In the genomic region with DNA sequence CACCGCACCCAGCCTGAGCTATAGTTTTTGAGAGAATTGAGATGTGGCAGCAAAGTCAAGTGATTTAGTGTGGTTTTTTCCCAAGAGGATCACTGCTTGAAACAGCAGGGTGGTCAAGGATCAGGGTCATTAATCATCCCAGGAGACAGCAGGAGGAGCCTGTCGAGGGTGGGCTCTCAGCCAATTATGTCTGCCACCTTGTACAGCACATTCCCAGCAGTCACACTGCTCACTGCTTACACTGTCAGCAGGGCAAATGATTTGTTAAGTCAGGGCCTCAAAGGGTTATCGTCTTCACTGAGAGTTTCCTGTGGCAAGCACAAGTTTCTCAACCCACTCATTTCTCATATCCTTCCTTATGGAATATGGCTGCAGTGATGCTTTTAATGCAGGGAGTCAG, we compare ENCODE assay signal across 22 cellular contexts. TPM values are rescaled to one million over a fixed set of nuclear protein-coding genes. Genes with fewer than 3 reads are reported as not detected.
DNase-seq lines count a peak whose midpoint lies in the region; ATAC-seq and TF ChIP-seq lines count a peak whose summit lies in the region.
"Had no signal": no experiment of that assay in that cellular context is flagged by ENCODE, and none has a peak within 500 bp of the region (broad histone marks: within the 10 kb centered on the region; RNA-seq: fewer than 3 reads in every experiment).

No MANE protein-coding gene starts in this region.

- DNase-seq in HEK293T (ENCODE audit: extremely low spot score) (no peak), NCI-H82 treated with DMSO at 0.1 percent for 48 hours (lab: John Stamatoyannopoulos, UW; ENCODE audit: unreplicated experiment) (peak; percentile 65), fibroblast of the aortic adventitia (ENCODE audit: low read depth) (peak; percentile 12), nephron progenitor cell (peak; percentile 42), NCI-H187 treated with DMSO at 0.1 percent for 48 hours (lab: John Stamatoyannopoulos, UW) (no peak), anterior cingulate cortex (lab: John Stamatoyannopoulos, UW) (no peak)
- DNase-seq: activated CD4-positive, alpha-beta T cell treated with anti-CD3 and anti-CD28 coated beads for 4 hours; activated CD8-positive, alpha-beta memory T cell treated with anti-CD3 and anti-CD28 coated beads for 24 hours; activated effector memory CD4-positive, alpha-beta T cell treated with anti-CD3 and anti-CD28 coated beads, Interleukin-2, amount 50 U/mL, for 16 hours; activated naive CD8-positive, alpha-beta T cell treated with anti-CD3 and anti-CD28 coated beads for 36 hours; CD4-positive, CD25-positive, alpha-beta regulatory T cell; cerebellar nuclear complex; foreskin fibroblast; NCI-H1930; NCI-H2227 treated with DMSO at 0.1 percent for 48 hours; NCI-H774; stimulated activated naive CD4-positive, alpha-beta T cell treated with Interleukin-2 at 50 U/mL for 16 hours had no signal

- no peak for ATAC-seq in GM18505 (IDR thresholded peaks at IDR 0.05; ENCODE audit: unreplicated experiment)
- ATAC-seq: left lobe of liver, Right ventricle myocardium inferior had no signal

- H3K9me3 Mint-ChIP-seq in nephron progenitor cell = no peaks in the 10 kb centered on the region
- H3K9me3 Mint-ChIP-seq: activated naive CD8-positive, alpha-beta T cell treated with anti-CD3 and anti-CD28 coated beads for 36 hours; CD4-positive, CD25-positive, alpha-beta regulatory T cell; memory B cell had no signal

- H3K27ac Mint-ChIP-seq in nephron progenitor cell = no peak overlapping the region
- H3K27ac Mint-ChIP-seq: activated naive CD8-positive, alpha-beta T cell treated with anti-CD3 and anti-CD28 coated beads for 36 hours; CD4-positive, CD25-positive, alpha-beta regulatory T cell; memory B cell had no signal

- peaks cover 6% of the 10 kb centered on the region for H3K4me1 Mint-ChIP-seq in nephron progenitor cell
- H3K4me1 Mint-ChIP-seq: activated naive CD8-positive, alpha-beta T cell treated with anti-CD3 and anti-CD28 coated beads for 36 hours; CD4-positive, CD25-positive, alpha-beta regulatory T cell; memory B cell had no signal

- TF ChIP-seq POLR2A in GM18505 (IDR thresholded peaks at IDR 0.05; ENCODE audit: borderline replicate concordance, extremely low read depth, insufficient read depth, insufficient read length) = no peak

- no peak overlapping the region for H3K4me3 Mint-ChIP-seq in nephron progenitor cell
- H3K4me3 Mint-ChIP-seq: activated naive CD8-positive, alpha-beta T cell treated with anti-CD3 and anti-CD28 coated beads for 36 hours; CD4-positive, CD25-positive, alpha-beta regulatory T cell; memory B cell had no signal

- H3K4me3 ChIP-seq in fibroblast of the aortic adventitia (ENCODE audit: low read depth, low read length) = no peak overlapping the region

- CTCF ChIA-PET in HEK293T (lab: Yijun Ruan, JAX) = interaction anchor here (0.6 to 0.7 kb wide), 2 partner anchors 20 to 381 kb away, joined by 4 to 5 read pairs; no protein-coding TSS in a partner anchor

- TF ChIP-seq CTCF in fibroblast of the aortic adventitia (IDR thresholded peaks at IDR 0.05; ENCODE audit: insufficient read depth, low read length) (no peak), nephron progenitor cell (IDR thresholded peaks at IDR 0.05) (no peak)

- no peaks in the 10 kb centered on the region for H3K27me3 Mint-ChIP-seq in nephron progenitor cell (ENCODE audit: low read depth, poor library complexity)
- H3K27me3 Mint-ChIP-seq: activated naive CD8-positive, alpha-beta T cell treated with anti-CD3 and anti-CD28 coated beads for 36 hours; CD4-positive, CD25-positive, alpha-beta regulatory T cell; memory B cell had no signal

- POLR2A ChIA-PET in HEK293T (lab: Yijun Ruan, JAX) = no interaction called here

- H3K36me3 Mint-ChIP-seq in nephron progenitor cell (ENCODE audit: low read depth) = peaks cover 77% of the 10 kb centered on the region

TF ChIP-seq in HEK293T, 16 proteins besides CTCF, POLR2A, EP300 and RAD21:
- TF ChIP-seq FOXM1 (IDR thresholded peaks at IDR 0.05; ENCODE audit: borderline replicate concordance) (no peak), SP1 (IDR thresholded peaks at IDR 0.05) (no peak), SUZ12 (IDR thresholded peaks at IDR 0.05) (no peak)
- TF ChIP-seq, protein P1, sequence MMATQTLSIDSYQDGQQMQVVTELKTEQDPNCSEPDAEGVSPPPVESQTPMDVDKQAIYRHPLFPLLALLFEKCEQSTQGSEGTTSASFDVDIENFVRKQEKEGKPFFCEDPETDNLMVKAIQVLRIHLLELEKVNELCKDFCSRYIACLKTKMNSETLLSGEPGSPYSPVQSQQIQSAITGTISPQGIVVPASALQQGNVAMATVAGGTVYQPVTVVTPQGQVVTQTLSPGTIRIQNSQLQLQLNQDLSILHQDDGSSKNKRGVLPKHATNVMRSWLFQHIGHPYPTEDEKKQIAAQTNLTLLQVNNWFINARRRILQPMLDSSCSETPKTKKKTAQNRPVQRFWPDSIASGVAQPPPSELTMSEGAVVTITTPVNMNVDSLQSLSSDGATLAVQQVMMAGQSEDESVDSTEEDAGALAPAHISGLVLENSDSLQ (IDR thresholded peaks at IDR 0.05) = peak; percentile 79

RNA-seq across cellular contexts. Expression of a gene that starts 13.2 kb away (rescaled TPM):
- total RNA-seq in fibroblast of the aortic adventitia (ENCODE audit: low replicate concordance) = 37.0 and 42.4 TPM in 2 replicates

RNA-seq across cellular contexts. Expression of a gene that starts 22.1 kb away (rescaled TPM):
- total RNA-seq in fibroblast of the aortic adventitia (ENCODE audit: low replicate concordance) = 12.3 and 29.1 TPM in 2 replicates

RNA-seq across cellular contexts. Expression of a gene that starts 22.2 kb away (rescaled TPM):
- total RNA-seq in fibroblast of the aortic adventitia (ENCODE audit: low replicate concordance) = 11.3 and 29.7 TPM in 2 replicates
- total RNA-seq: H1 had no signal

RNA-seq across cellular contexts. Expression of a gene that starts 26.9 kb away (rescaled TPM):
- total RNA-seq in fibroblast of the aortic adventitia (ENCODE audit: low replicate concordance) = 6.4 and 17.9 TPM in 2 replicates
- total RNA-seq: H1 had no signal

RNA-seq across cellular contexts. Expression of a gene that starts 27.9 kb away (rescaled TPM):
- 2.9 and 15.9 TPM in 2 replicates for total RNA-seq in fibroblast of the aortic adventitia (ENCODE audit: low replicate concordance)

Comparison
In these comparisons a context has a peak if more than half of its experiments do, and no peak if none do; other contexts are left out.
1. DNase-seq: peak in NCI-H82 treated with DMSO at 0.1 percent for 48 hours (single experiment), fibroblast of the aortic adventitia (single experiment) and nephron progenitor cell (single experiment); none in HEK293T (single experiment), NCI-H187 treated with DMSO at 0.1 percent for 48 hours (single experiment) and anterior cingulate cortex (0 of 58).